In genomic region chr2:242088044-242088443, GRCh38 we compare ENCODE assay signal across 8 cellular contexts.
A peak's percentile ranks its signal among the peaks of the same experiment; 100 is the strongest.
DNase-seq lines count a peak whose midpoint lies in the region; ATAC-seq, FAIRE-seq and TF ChIP-seq lines count a peak whose summit lies in the region.
"Not testable (repeated sequence)": the region's sequence is repeated elsewhere in the genome, so short reads cannot be mapped to it uniquely, and the experiment has no call there.

No MANE protein-coding gene starts in this region.

- H3K27me3 ChIP-seq in GM23248 (replicated peaks; ENCODE audit: insufficient read depth); SU-DHL-6 (ENCODE audit: low read length); heart right ventricle; transverse colon: not testable (repeated sequence)
- H3K27me3 ChIP-seq in neural progenitor cell: peaks cover 43% of the 10 kb centered on the region

- H3K9ac ChIP-seq in GM23248 (peak overlapping the region; percentile 81), SU-DHL-6 (ENCODE audit: low read length) (peak overlapping the region; percentile 55)
- not testable (repeated sequence) for H3K9ac ChIP-seq in neural progenitor cell

- DNase-seq in GM12891 (ENCODE audit: insufficient read length, low spot score); astrocyte of the spinal cord (ENCODE audit: low read depth, low spot score); heart right ventricle: not testable (repeated sequence)
- DNase-seq in GM23248 (peak; percentile 59), neural progenitor cell (ENCODE audit: low spot score) (peak; percentile 23), transverse colon (peak; percentile 36)

- not testable (repeated sequence) for TF ChIP-seq POLR2A in GM12891 (IDR thresholded peaks at IDR 0.05; ENCODE audit: low read depth, low read length); transverse colon (IDR thresholded peaks at IDR 0.05)

- intact Hi-C loops in heart right ventricle (cut with DNase I); transverse colon (cut with DNase I; ENCODE audit: low total_unique reads): not testable (repeated sequence)

- not testable (repeated sequence) for H3K36me3 Mint-ChIP-seq in neural progenitor cell

- H3K27ac ChIP-seq in GM23248 (peak overlapping the region; percentile 41; the same call in 1 of the 2 replicates), heart right ventricle (peak overlapping the region in 8 of 10 donors; percentile 36 to 85 (median 69)), transverse colon (peak overlapping the region; percentile 75 to 87 (median 82))
- H3K27ac ChIP-seq in SU-DHL-6 (ENCODE audit: low read depth, low read length); neural progenitor cell: not testable (repeated sequence)

- not testable (repeated sequence) for H4K20me1 ChIP-seq in GM23248 (ENCODE audit: insufficient read depth); SU-DHL-6 (ENCODE audit: low read depth, low read length); neural progenitor cell (ENCODE audit: low read depth)

- peaks cover 22% of the 10 kb centered on the region for H3K79me2 ChIP-seq in GM23248 (ENCODE audit: insufficient read depth)
- not testable (repeated sequence) for H3K79me2 ChIP-seq in SU-DHL-6 (ENCODE audit: insufficient read depth, low read length); neural progenitor cell (ENCODE audit: low read depth)

- H3K4me1 ChIP-seq in GM23248 (ENCODE audit: insufficient read depth): peaks cover 11% of the 10 kb centered on the region
- H3K4me1 ChIP-seq in heart right ventricle: peaks cover 0 to 28% (median 16%) of the 10 kb centered on the region in 9 donors
- not testable (repeated sequence) for H3K4me1 ChIP-seq in neural progenitor cell
- peaks cover 0 to 23% (median 6%) of the 10 kb centered on the region in 4 donors for H3K4me1 ChIP-seq in transverse colon

- not testable (repeated sequence) for H3K9me3 ChIP-seq in GM23248 (ENCODE audit: low read depth); SU-DHL-6 (ENCODE audit: insufficient read depth, low read length); heart right ventricle; neural progenitor cell (ENCODE audit: low read depth); transverse colon

- FAIRE-seq in GM12891 (lab: Jason Lieb, UNC): peak; percentile 16

- H3K4me1 Mint-ChIP-seq in neural progenitor cell: not testable (repeated sequence)

- in situ Hi-C loops in GM23248 (cut with MboI); astrocyte of the spinal cord (cut with HindIII; ENCODE audit: low sequenced_read_pairs); transverse colon (cut with MboI; ENCODE audit: low pct_ligation_motif_present in 1 of 4, low pct_unique_long_range_greater_than_20kb in 1 of 4, low sequenced_read_pairs in 3 of 4): not testable (repeated sequence)

- H3F3A ChIP-seq in GM23248 (ENCODE audit: insufficient read depth); neural progenitor cell (ENCODE audit: low read depth): not testable (repeated sequence)
- H3F3A ChIP-seq in SU-DHL-6 (ENCODE audit: insufficient read depth): peaks cover 12% of the 10 kb centered on the region; the same call in 1 of the 2 replicates

- H3K27ac Mint-ChIP-seq in neural progenitor cell: not testable (repeated sequence)

- TF ChIP-seq EP300 in transverse colon (IDR thresholded peaks at IDR 0.05; ENCODE audit: low read depth): not testable (repeated sequence)

- H3K27me3 Mint-ChIP-seq in neural progenitor cell (ENCODE audit: insufficient read depth, low read depth): peaks cover 21% of the 10 kb centered on the region

- H3K9me2 ChIP-seq in GM23248 (ENCODE audit: insufficient read depth); SU-DHL-6 (replicated peaks; ENCODE audit: insufficient read depth, low read length): not testable (repeated sequence)

- H3K9me3 Mint-ChIP-seq in neural progenitor cell: not testable (repeated sequence)

- H3K4me3 Mint-ChIP-seq in neural progenitor cell: peak overlapping the region; percentile 87

- not testable (repeated sequence) for TF ChIP-seq CTCF in SU-DHL-6 (IDR thresholded peaks at IDR 0.05; ENCODE audit: insufficient read depth, low read length, poor library complexity, severe bottlenecking); astrocyte of the spinal cord (IDR thresholded peaks at IDR 0.05; ENCODE audit: low read depth, low read length); heart right ventricle (IDR thresholded peaks at IDR 0.05); neural progenitor cell (IDR thresholded peaks at IDR 0.05); transverse colon (IDR thresholded peaks at IDR 0.05)

- H3K4me2 ChIP-seq in GM23248 (ENCODE audit: unreplicated experiment): peak overlapping the region; percentile 71
- peak overlapping the region; percentile 73 for H3K4me2 ChIP-seq in SU-DHL-6 (ENCODE audit: low read depth, low read length, poor library complexity, severe bottlenecking)
- peak overlapping the region; percentile 81 for H3K4me2 ChIP-seq in neural progenitor cell

- 1% methylated on average over 6 to 19 of the region's 37 CpGs for WGBS in GM23248 (ENCODE audit: low coverage in 1 of 2, low lambda C conversion rate in 2 of 2, missing lambda C conversion rate in 2 of 2), 2 experiments
- 0 to 1% methylated on average over 18 to 26 of the region's 37 CpGs for WGBS in heart right ventricle, 2 donors
- WGBS in transverse colon (ENCODE audit: low coverage in 1 of 2), 2 donors: 1% methylated on average over 4 of the region's 37 CpGs; no CpG with 5 or more reads in 1 of the 2 donors

- H2AFZ ChIP-seq in GM23248 (peak overlapping the region; percentile 69), neural progenitor cell (replicated peaks) (peak overlapping the region; percentile 68)
- not testable (repeated sequence) for H2AFZ ChIP-seq in SU-DHL-6 (ENCODE audit: low read depth, low read length, severe bottlenecking)

- H3K4me3 ChIP-seq in GM23248 (peak overlapping the region; percentile 68), SU-DHL-6 (ENCODE audit: insufficient read depth, low read length, poor library complexity, severe bottlenecking) (peak overlapping the region; percentile 55), astrocyte of the spinal cord (ENCODE audit: low read depth, low read length) (peak overlapping the region; percentile 40), heart right ventricle (peak overlapping the region; percentile 35 to 97 (median 89)), neural progenitor cell (peak overlapping the region; percentile 70), transverse colon (peak overlapping the region; percentile 42 to 100 (median 90))

- ATAC-seq in HG03469 (IDR thresholded peaks at IDR 0.05; ENCODE audit: unreplicated experiment) (peak; percentile 7), heart right ventricle (peak; percentile 18 to 45 (median 34))

- H3K36me3 ChIP-seq in GM23248 (ENCODE audit: low read depth); SU-DHL-6 (ENCODE audit: low read length); heart right ventricle; neural progenitor cell; transverse colon: not testable (repeated sequence)
